In the genomic region with DNA sequence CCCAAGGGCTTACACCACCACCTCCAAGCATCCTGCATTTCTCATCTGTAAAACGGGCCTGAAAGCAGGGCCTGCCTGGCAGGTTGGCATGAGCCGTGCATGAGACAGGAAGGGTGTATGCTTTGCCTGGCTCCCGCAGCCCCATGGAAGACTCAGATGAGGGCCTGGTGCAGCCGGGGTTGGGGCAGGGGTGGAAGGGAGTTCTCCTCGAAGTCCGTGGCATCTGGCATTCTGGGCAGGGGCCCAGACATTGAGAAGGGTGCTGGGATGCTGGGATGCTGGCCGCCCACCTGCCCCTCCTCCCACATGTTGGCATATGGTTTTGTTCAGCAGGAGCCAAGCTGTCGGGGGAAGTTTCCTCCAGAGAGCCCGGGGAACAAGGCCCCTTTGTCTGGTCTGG, we compare ENCODE assay signal across 18 cellular contexts. TPM values are rescaled to one million over a fixed set of nuclear protein-coding genes. Genes with fewer than 3 reads are reported as not detected.
DNase-seq lines count a peak whose midpoint lies in the region; ATAC-seq and TF ChIP-seq lines count a peak whose summit lies in the region.
"Had no signal": no experiment of that assay in that cellular context is flagged by ENCODE, and none has a peak within 500 bp of the region (broad histone marks: within the 10 kb centered on the region; RNA-seq: fewer than 3 reads in every experiment).

No MANE protein-coding gene starts in this region.

- WGBS in IMR-90 (ENCODE audit: extremely low coverage in 2 of 2, insufficient read length in 1 of 2), 2 experiments: 53% methylated on average over 3 of the region's 9 CpGs; no CpG with 5 or more reads in 1 of the 2 experiments
- 72% methylated on average over 9 of the region's 9 CpGs; no CpG with 5 or more reads in 1 of the 2 donors for WGBS in transverse colon (ENCODE audit: low coverage in 1 of 2), 2 donors

- no peaks in the 10 kb centered on the region for H3K9me3 ChIP-seq in IMR-90 (ENCODE audit: control insufficient read depth, insufficient read depth, low read length)
- no peaks in the 10 kb centered on the region for H3K9me3 ChIP-seq in SJSA1 (replicated peaks)
- H3K9me3 ChIP-seq in subcutaneous abdominal adipose tissue (ENCODE audit: control insufficient read depth in 5 of 5, low read length in 5 of 5): no peaks in the 10 kb centered on the region
- H3K9me3 ChIP-seq in transverse colon: no peaks in the 10 kb centered on the region
- H3K9me3 ChIP-seq: colonic mucosa, neutrophil, SJCRH30, stomach had no signal

- peak overlapping the region in 1 of 2 experiments; percentile 50; a peak in 1 of 4 replicates for H4K8ac ChIP-seq in IMR-90 (ENCODE audit: low read depth in 2 of 2, low read length in 2 of 2)

- H3K23ac ChIP-seq in IMR-90 (ENCODE audit: low read depth, low read length): no peak overlapping the region

- CTCF ChIA-PET in IMR-90 (lab: Yijun Ruan, JAX): no interaction called here

- H2AK5ac ChIP-seq in IMR-90 (ENCODE audit: low read depth, low read length): peak overlapping the region; percentile 44; the same call in 1 of the 2 replicates

- H4K91ac ChIP-seq in IMR-90 (ENCODE audit: insufficient read depth, low read depth, low read length): peak overlapping the region; percentile 96

- BruUV-seq in IMR-90 (replicated peaks; lab: Mats Ljungman, UMichigan): no TSS peak

- H3K4me1 ChIP-seq in IMR-90 (ENCODE audit: control insufficient read depth, insufficient read depth, low read length): peaks cover 26% of the 10 kb centered on the region
- peaks cover 51% of the 10 kb centered on the region for H3K4me1 ChIP-seq in SJSA1 (replicated peaks)
- H3K4me1 ChIP-seq in subcutaneous abdominal adipose tissue (ENCODE audit: control insufficient read depth in 5 of 5, insufficient read depth in 5 of 5, low read length in 5 of 5): peaks cover 9 to 65% (median 51%) of the 10 kb centered on the region in 5 donors
- peaks cover 0 to 3% (median 1%) of the 10 kb centered on the region in 4 donors for H3K4me1 ChIP-seq in transverse colon
- H3K4me1 ChIP-seq: colonic mucosa, SJCRH30 had no signal

- peak overlapping the region; percentile 88 for H2BK120ac ChIP-seq in IMR-90 (ENCODE audit: low read depth, low read length)

- peak overlapping the region; percentile 91 for H2AK9ac ChIP-seq in IMR-90 (replicated peaks; ENCODE audit: low read depth, low read length, poor library complexity)

- no peak for TF ChIP-seq EP300 in transverse colon (IDR thresholded peaks at IDR 0.05; ENCODE audit: low read depth)

- dilution Hi-C loops in IMR-90 (cut with HindIII; ENCODE audit: low sequenced_read_pairs, unreplicated experiment): no loop called here

- no peak overlapping the region for H3K56ac ChIP-seq in IMR-90 (ENCODE audit: extremely low read depth, insufficient read depth, low read length)

- H2BK15ac ChIP-seq in IMR-90 (ENCODE audit: low read depth, low read length): no peak overlapping the region; the same call in 2 of the 3 replicates

- H3K9ac ChIP-seq in IMR-90 (ENCODE audit: low read depth, low read length) (no peak overlapping the region), subcutaneous abdominal adipose tissue (ENCODE audit: low read length in 5 of 5) (no peak overlapping the region)

- H3K27me3 ChIP-seq in IMR-90 (ENCODE audit: control insufficient read depth, insufficient read depth, low read length) (no peaks in the 10 kb centered on the region), SJSA1 (replicated peaks) (no peaks in the 10 kb centered on the region), subcutaneous abdominal adipose tissue (ENCODE audit: control insufficient read depth in 5 of 5, insufficient read depth in 4 of 5, low read length in 5 of 5) (no peaks in the 10 kb centered on the region), transverse colon (no peaks in the 10 kb centered on the region)
- H3K27me3 ChIP-seq: SJCRH30 had no signal

- TF ChIP-seq POLR2A in IMR-90 (IDR thresholded peaks at IDR 0.05; ENCODE audit: low read depth, low read length) (no peak), transverse colon (IDR thresholded peaks at IDR 0.05) (no peak)

- H3K4me3 ChIP-seq in IMR-90 (ENCODE audit: insufficient read depth, low read depth, low read length) (no peak overlapping the region), SJSA1 (no peak overlapping the region), subcutaneous abdominal adipose tissue (ENCODE audit: low read depth in 1 of 5, low read length in 5 of 5) (no peak overlapping the region), transverse colon (no peak overlapping the region)
- H3K4me3 ChIP-seq: colonic mucosa, SJCRH30, stomach had no signal

- H3K9me1 ChIP-seq in IMR-90 (ENCODE audit: insufficient read depth, low read length): peaks cover 17% of the 10 kb centered on the region

- H3K36me3 ChIP-seq in IMR-90 (ENCODE audit: control insufficient read depth, insufficient read depth, low read length): no peaks in the 10 kb centered on the region
- no peaks in the 10 kb centered on the region for H3K36me3 ChIP-seq in SJSA1
- H3K36me3 ChIP-seq in subcutaneous abdominal adipose tissue (ENCODE audit: control insufficient read depth in 5 of 5, insufficient read depth in 5 of 5, low read length in 5 of 5): no peaks in the 10 kb centered on the region
- H3K36me3 ChIP-seq in transverse colon: no peaks in the 10 kb centered on the region
- H3K36me3 ChIP-seq: colonic mucosa, neutrophil, SJCRH30, stomach had no signal

- no peak overlapping the region for H3K4me2 ChIP-seq in IMR-90 (ENCODE audit: low read depth, low read length)

- H4K20me1 ChIP-seq in IMR-90 (ENCODE audit: insufficient read depth, low read length): no peaks in the 10 kb centered on the region

- in situ Hi-C loops in IMR-90 (cut with MboI; ENCODE audit: low sequenced_read_pairs): no loop called here
- in situ Hi-C loops in transverse colon (cut with MboI; ENCODE audit: low pct_ligation_motif_present in 1 of 4, low pct_unique_long_range_greater_than_20kb in 1 of 4, low sequenced_read_pairs in 3 of 4): no loop called here

- TF ChIP-seq CTCF in IMR-90 (conservative IDR thresholded peaks at IDR 0.05; ENCODE audit: low read depth, low read length) (no peak), transverse colon (IDR thresholded peaks at IDR 0.05) (no peak)

- H3K79me1 ChIP-seq in IMR-90 (ENCODE audit: low read depth in 1 of 2, low read length in 2 of 2): no peaks in the 10 kb centered on the region

- peak overlapping the region; percentile 74 for H2AFZ ChIP-seq in IMR-90 (replicated peaks; ENCODE audit: low read length, poor library complexity)

- no peak overlapping the region for H2BK5ac ChIP-seq in IMR-90 (ENCODE audit: low read depth, low read length, poor library complexity, severe bottlenecking)

- 0 out of 2 replicates have a peak overlapping the region, but pooled peaks have one; percentile 42 for H4K5ac ChIP-seq in IMR-90 (ENCODE audit: low read depth, low read length)

- H3K4ac ChIP-seq in IMR-90 (ENCODE audit: low read depth, low read length): peak overlapping the region; percentile 95

- intact Hi-C loops in IMR-90 (cut with micrococcal nuclease) (no loop called here), head of caudate nucleus (cut with DNase I) (no loop called here), transverse colon (cut with DNase I; ENCODE audit: low total_unique reads) (no loop called here)

- no peak for TF ChIP-seq RAD21 in IMR-90 (IDR thresholded peaks at IDR 0.05; ENCODE audit: low read length)

- DNase-seq in IMR-90: no peak
- no peak for DNase-seq in SJSA1 (ENCODE audit: low read depth in 1 of 2, low spot score in 2 of 2)
- peak in 29 of 42 donors; percentile 15 to 64 (median 40) for DNase-seq in head of caudate nucleus
- no peak for DNase-seq in stimulated activated naive CD4-positive, alpha-beta T cell (lab: John Stamatoyannopoulos, UW)
- DNase-seq in NCI-H2196 (lab: John Stamatoyannopoulos, UW; ENCODE audit: unreplicated experiment): no peak
- no peak for DNase-seq in effector CD8-positive, alpha-beta T cell (lab: John Stamatoyannopoulos, UW)
- no peak for DNase-seq in transverse colon
- DNase-seq: activated B cell treated with CpG ODN at 0.5 μM for 24 hours; activated naive CD4-positive, alpha-beta T cell treated with anti-CD3 and anti-CD28 coated beads, Interleukin-2, amount 50 U/mL, for 16 hours; activated T-cell treated with anti-CD3 and anti-CD28 coated beads, Interleukin-2, amount 50 U/mL, for 48 hours; AML-193; colonic mucosa; NCI-H1436 treated with DMSO at 0.1 percent for 48 hours; NCI-H526; SJCRH30; stomach had no signal

- 0 out of 2 replicates have a peak overlapping the region, but pooled peaks have one; percentile 51 for H3K14ac ChIP-seq in IMR-90 (replicated peaks; ENCODE audit: low read depth, low read length)

- H3K18ac ChIP-seq in IMR-90 (ENCODE audit: low read depth, low read length): peak overlapping the region; percentile 44; the same call in 1 of the 2 replicates

- peak overlapping the region; percentile 87; the same call in 1 of the 2 replicates for H2BK20ac ChIP-seq in IMR-90 (ENCODE audit: low read depth, low read length)

- ATAC-seq in IMR-90 (ENCODE audit: low read depth): no peak

- POLR2A ChIA-PET in IMR-90 (lab: Charles Lee; ENCODE audit: unreplicated experiment): no interaction called here

- H3K27ac ChIP-seq in IMR-90 (ENCODE audit: insufficient read depth, low read length) (no peak overlapping the region), SJSA1 (peak overlapping the region; percentile 98), subcutaneous abdominal adipose tissue (ENCODE audit: low read depth, low read length) (peak overlapping the region; percentile 62), transverse colon (no peak overlapping the region)
- H3K27ac ChIP-seq: colonic mucosa, neutrophil, SJCRH30, stomach had no signal

TF ChIP-seq in IMR-90, 13 proteins besides CTCF, POLR2A, EP300 and RAD21 (continues in another document):
- no peak for TF ChIP-seq CHD1 (IDR thresholded peaks at IDR 0.05; ENCODE audit: low read depth, low read length)
- TF ChIP-seq CEBPB (IDR thresholded peaks at IDR 0.05; ENCODE audit: low read depth, low read length): no peak
- TF ChIP-seq FOS (IDR thresholded peaks at IDR 0.05; ENCODE audit: low read depth, low read length): no peak
- no peak for TF ChIP-seq MXI1 (IDR thresholded peaks at IDR 0.05; ENCODE audit: borderline replicate concordance, low read depth, low read length)

RNA-seq across cellular contexts. Expression of gene FBLN2, which starts 13.0 kb away (rescaled TPM):
- 10.8 and 11.8 TPM in 2 replicates for total RNA-seq in IMR-90 (2012; rRNA removed)
- polyA plus RNA-seq in IMR-90 (2012; rRNA removed): 60.8 and 66.9 TPM in 2 replicates
- 38.9 and 94.5 TPM in 2 replicates for polyA plus RNA-seq in IMR-90 (2012; cell fraction: cytosol; rRNA removed)
- 27.1 and 60.4 TPM in 2 replicates for polyA plus RNA-seq in IMR-90 (2012; cell fraction: nucleus; rRNA removed; ENCODE audit: low replicate concordance)
- 7.4 and 8.5 TPM in 2 replicates for total RNA-seq in SJSA1 (2014; rRNA removed; shearing (Covaris generic))
- 10 to 100 TPM; 23.0 to 51.5 (median 31.4) TPM for total RNA-seq in transverse colon
- total RNA-seq: SJCRH30 had no signal

RNA-seq across cellular contexts. Expression of gene HDAC11, which starts 55.8 kb away (rescaled TPM):
- 6.1 and 9.1 TPM in 2 replicates for total RNA-seq in IMR-90 (2012; rRNA removed)
- 10.8 and 11.4 TPM in 2 replicates for polyA plus RNA-seq in IMR-90 (2012; rRNA removed)
- polyA plus RNA-seq in IMR-90 (2012; cell fraction: cytosol; rRNA removed): 7.6 and 13.4 TPM in 2 replicates
- polyA plus RNA-seq in IMR-90 (2012; cell fraction: nucleus; rRNA removed; ENCODE audit: low replicate concordance): 8.5 and 13.0 TPM in 2 replicates
- 4.8 and 8.1 TPM in 2 replicates for total RNA-seq in SJSA1 (2014; rRNA removed; shearing (Covaris generic))
- 10 to 100 TPM; 19.8 to 44.0 (median 27.1) TPM for total RNA-seq in transverse colon

Comparison
In these comparisons a context has a peak if more than half of its experiments do, and no peak if none do; other contexts are left out.
1. DNase-seq: peak in head of caudate nucleus (29 of 42); none in IMR-90 (single experiment), SJSA1 (0 of 2), stimulated activated naive CD4-positive, alpha-beta T cell (0 of 6), NCI-H2196 (single experiment), effector CD8-positive, alpha-beta T cell (single experiment) and transverse colon (single experiment).
2. H3K27ac ChIP-seq: peak in SJSA1 (single experiment) and subcutaneous abdominal adipose tissue (single experiment); none in IMR-90 (single experiment) and transverse colon (0 of 4).